In the genomic region with DNA sequence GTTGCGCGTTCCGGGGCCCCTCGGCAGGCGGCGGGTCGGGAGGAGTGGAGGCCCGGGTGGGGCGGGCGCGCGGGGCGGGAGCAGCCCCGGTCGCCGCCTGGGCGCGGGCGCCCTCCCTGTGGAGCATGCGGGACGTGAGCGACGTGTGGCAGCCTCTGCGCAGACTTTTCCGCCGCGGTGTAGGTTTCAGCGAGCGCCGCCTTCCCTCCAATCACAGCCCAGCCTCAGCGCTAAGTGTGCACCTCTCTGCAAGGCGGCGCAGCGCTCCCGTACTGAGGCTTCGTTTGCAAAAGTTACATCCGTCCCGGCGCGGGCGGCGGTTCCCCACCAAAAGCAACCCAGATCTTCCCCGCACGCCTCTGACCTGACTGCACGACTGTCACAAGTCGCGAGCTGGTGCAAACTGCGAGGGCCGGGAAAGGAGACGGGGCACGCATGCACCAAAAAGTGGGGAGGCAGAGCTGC, we compare ENCODE assay signal across 8 cellular contexts. TPM values are rescaled to one million over a fixed set of nuclear protein-coding genes. Genes with fewer than 3 reads are reported as not detected.
DNase-seq lines count a peak whose midpoint lies in the region; ATAC-seq lines count a peak whose summit lies in the region.

No MANE protein-coding gene starts in this region.

- H3K9me3 Mint-ChIP-seq in activated naive CD8-positive, alpha-beta T cell treated with anti-CD3 and anti-CD28 coated beads, Interleukin-2, amount 10 ng/mL, durations not matched to agents 7 days and 5 days = no peaks in the 10 kb centered on the region

- peak; percentile 33 for ATAC-seq in GM19025 (IDR thresholded peaks at IDR 0.05; ENCODE audit: low read depth, unreplicated experiment)
- peak; percentile 64 for ATAC-seq in HG03378 (IDR thresholded peaks at IDR 0.05; ENCODE audit: unreplicated experiment)
- ATAC-seq in activated naive CD8-positive, alpha-beta T cell treated with anti-CD3 and anti-CD28 coated beads, Interleukin-2, amount 10 ng/mL, durations not matched to agents 7 days and 5 days (ENCODE audit: low read depth) = peak; percentile 72
- peak; percentile 71 for ATAC-seq in left ventricle myocardium superior
- ATAC-seq in aorta (ENCODE audit: low FRiP score) = peak; percentile 54

- H3K9me3 ChIP-seq in aorta (ENCODE audit: control insufficient read depth, low read length) = no peaks in the 10 kb centered on the region

- H3K27me3 Mint-ChIP-seq in activated naive CD8-positive, alpha-beta T cell treated with anti-CD3 and anti-CD28 coated beads, Interleukin-2, amount 10 ng/mL, durations not matched to agents 7 days and 5 days = no peaks in the 10 kb centered on the region

- peaks cover 17% of the 10 kb centered on the region for H3K36me3 Mint-ChIP-seq in activated naive CD8-positive, alpha-beta T cell treated with anti-CD3 and anti-CD28 coated beads, Interleukin-2, amount 10 ng/mL, durations not matched to agents 7 days and 5 days

- DNase-seq in AG08396 (ENCODE audit: low spot score) (peak; percentile 70), SK-N-DZ (ENCODE audit: low spot score) (peak; percentile 83), left ventricle myocardium superior (peak; percentile 88), aorta (peak; percentile 90 to 91)
- DNase-seq in activated naive CD8-positive, alpha-beta T cell treated with anti-CD3 and anti-CD28 coated beads, Interleukin-2, amount 10 ng/mL, durations not matched to agents 7 days and 5 days = peak; percentile 87

- H3K36me3 ChIP-seq in rectal smooth muscle tissue (ENCODE audit: control insufficient read depth, insufficient read depth, low read length) = no peaks in the 10 kb centered on the region
- H3K36me3 ChIP-seq in aorta (ENCODE audit: control insufficient read depth in 1 of 2, insufficient read depth in 2 of 2, low read length in 1 of 2) = no peaks in the 10 kb centered on the region

- H3K4me3 ChIP-seq in rectal smooth muscle tissue (ENCODE audit: low read length) = peak overlapping the region; percentile 85
- H3K4me3 ChIP-seq in aorta (ENCODE audit: low read length in 2 of 2) = peak overlapping the region; percentile 66 to 69

- 0 to 1% methylated on average over 32 to 51 of the region's 51 CpGs for WGBS in aorta, 2 donors

- no peak overlapping the region for H3K9ac ChIP-seq in rectal smooth muscle tissue (ENCODE audit: low read length)

- H3K4me1 ChIP-seq in rectal smooth muscle tissue (ENCODE audit: control insufficient read depth, insufficient read depth, low read length) = peaks cover 16% of the 10 kb centered on the region
- no peaks in the 10 kb centered on the region for H3K4me1 ChIP-seq in aorta (ENCODE audit: control insufficient read depth in 1 of 2, insufficient read depth in 2 of 2, low read length in 2 of 2)

- peaks cover 32% of the 10 kb centered on the region for H3K4me1 Mint-ChIP-seq in activated naive CD8-positive, alpha-beta T cell treated with anti-CD3 and anti-CD28 coated beads, Interleukin-2, amount 10 ng/mL, durations not matched to agents 7 days and 5 days

- H3K27ac ChIP-seq in rectal smooth muscle tissue (ENCODE audit: low read depth, low read length) (no peak overlapping the region), aorta (ENCODE audit: low read depth in 1 of 2, low read length in 2 of 2) (peak overlapping the region; percentile 1 to 54)

- peaks cover 4% of the 10 kb centered on the region for H3K27me3 ChIP-seq in rectal smooth muscle tissue (ENCODE audit: control insufficient read depth, insufficient read depth, low read length)
- no peaks in the 10 kb centered on the region for H3K27me3 ChIP-seq in aorta (ENCODE audit: control insufficient read depth in 1 of 2, insufficient read depth in 2 of 2, low read length in 1 of 2)

- POLR2A ChIA-PET in activated naive CD8-positive, alpha-beta T cell treated with anti-CD3 and anti-CD28 coated beads, Interleukin-2, amount 10 ng/mL, durations not matched to agents 7 days and 5 days (lab: Charles Lee) = interaction anchor here (0.5 to 3.4 kb wide), 18 partner anchors 29 to 380 kb away, joined by 3 to 38 read pairs (median 6); no protein-coding TSS in a partner anchor

- intact Hi-C loops in left ventricle myocardium superior (cut with micrococcal nuclease) = loop anchor here (10.0 kb wide), 1 partner anchor 87 kb away; no protein-coding TSS in a partner anchor
- intact Hi-C loops in aorta (cut with DNase I) = loop anchor here (5.0 kb wide), 5 partner anchors 34 to 126 kb away; no protein-coding TSS in a partner anchor

- peak overlapping the region; percentile 96 for H3K4me3 Mint-ChIP-seq in activated naive CD8-positive, alpha-beta T cell treated with anti-CD3 and anti-CD28 coated beads, Interleukin-2, amount 10 ng/mL, durations not matched to agents 7 days and 5 days

- peak overlapping the region; percentile 97 for H3K27ac Mint-ChIP-seq in activated naive CD8-positive, alpha-beta T cell treated with anti-CD3 and anti-CD28 coated beads, Interleukin-2, amount 10 ng/mL, durations not matched to agents 7 days and 5 days

RNA-seq across cellular contexts. Expression of gene PFKFB3, which starts 1.2 kb away (rescaled TPM):
- 22.4 and 26.5 TPM in 2 replicates for polyA plus RNA-seq in SK-N-DZ (2014; cell fraction: cytosol; rRNA removed)
- 24.0 and 24.5 TPM in 2 replicates for polyA plus RNA-seq in SK-N-DZ (2014; cell fraction: nucleus; rRNA removed)
- 10 to 100 TPM; 75.1 to 77.2 TPM for total RNA-seq in activated naive CD8-positive, alpha-beta T cell treated with anti-CD3 and anti-CD28 coated beads, Interleukin-2, amount 10 ng/mL, durations not matched to agents 7 days and 5 days
- total RNA-seq in left ventricle myocardium superior = 30.8 TPM
- 100 to 1,000 TPM; 116 to 140 TPM for total RNA-seq in aorta
- polyA plus RNA-seq in aorta = 10 to 100 TPM; 31.4 to 45.6 TPM
